1 cellular context compared by ENCODE assay signal in genomic region chr19:49710372-49710951, GRCh38.
TF ChIP-seq lines count a peak whose summit lies in the region.

No MANE protein-coding gene starts in this region.

TF ChIP-seq in K562, 482 proteins besides CTCF, POLR2A, EP300 and RAD21 (continued from another document):
- no peak for TF ChIP-seq PRDM10 (IDR thresholded peaks at IDR 0.05; ENCODE audit: partially characterized antibody)
- no peak for TF ChIP-seq ZSCAN29 (IDR thresholded peaks at IDR 0.05)
- TF ChIP-seq ZMIZ1 (IDR thresholded peaks at IDR 0.05; ENCODE audit: low read depth in 2 of 2, low read length in 2 of 2): no peak
- no peak for TF ChIP-seq RHOXF2B (CRISPR knock-in tag; conservative IDR thresholded peaks at IDR 0.05)
